ENCODE assay signal across 27 cellular contexts in the genomic region with DNA sequence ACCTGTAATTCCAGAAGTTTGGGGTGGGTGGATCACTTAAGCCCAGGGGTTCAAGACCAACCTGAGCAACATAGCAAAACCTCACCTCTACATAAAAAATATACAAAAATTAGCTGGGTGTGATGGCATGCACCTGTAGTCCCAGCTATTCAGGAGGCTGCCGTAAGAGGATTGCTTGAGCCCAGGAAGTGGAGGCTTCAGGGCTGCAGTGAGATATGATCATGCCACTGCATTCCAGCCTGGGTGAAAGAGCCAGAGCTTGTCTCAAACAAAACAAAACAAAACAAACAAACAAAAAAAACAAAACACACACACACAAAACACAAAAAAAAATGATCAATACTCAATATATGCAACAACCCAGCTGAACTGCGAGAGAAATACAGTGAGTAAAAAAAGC.
"Had no signal": no experiment of that assay in that cellular context is flagged by ENCODE, and none has a peak within 500 bp of the region (broad histone marks: within the 10 kb centered on the region; RNA-seq: fewer than 3 reads in every experiment).

No MANE protein-coding gene starts in this region.

- H3K9me3 Mint-ChIP-seq: activated B cell treated with CpG ODN at 0.5 μM for 24 hours; activated CD4-positive, alpha-beta memory T cell treated with anti-CD3 and anti-CD28 coated beads, Interleukin-2, amount 10 ng/mL, durations not matched to agents 7 days and 5 days; activated T-cell treated with anti-CD3 and anti-CD28 coated beads, Interleukin-2, amount 50 U/mL, for 24 hours; activated T-cell treated with anti-CD3 and anti-CD28 coated beads, Interleukin-2, amount 50 U/mL, for 72 hours; T-helper 2 cell treated with Interferon-gamma antibody and Interleukin-4, amounts not matched to agents 5 μg/mL and 100 μg/mL, for 36 hours had no signal

- H3K27ac Mint-ChIP-seq: activated B cell treated with CpG ODN at 0.5 μM for 24 hours; activated CD4-positive, alpha-beta memory T cell treated with anti-CD3 and anti-CD28 coated beads, Interleukin-2, amount 10 ng/mL, durations not matched to agents 7 days and 5 days; activated naive CD8-positive, alpha-beta T cell; activated T-cell treated with anti-CD3 and anti-CD28 coated beads, Interleukin-2, amount 50 U/mL, for 24 hours; activated T-cell treated with anti-CD3 and anti-CD28 coated beads, Interleukin-2, amount 50 U/mL, for 72 hours; T-helper 2 cell treated with Interferon-gamma antibody and Interleukin-4, amounts not matched to agents 5 μg/mL and 100 μg/mL, for 36 hours had no signal

- H3K27me3 Mint-ChIP-seq: activated B cell treated with CpG ODN at 0.5 μM for 24 hours; activated CD4-positive, alpha-beta memory T cell treated with anti-CD3 and anti-CD28 coated beads, Interleukin-2, amount 10 ng/mL, durations not matched to agents 7 days and 5 days; activated naive CD8-positive, alpha-beta T cell; activated T-cell treated with anti-CD3 and anti-CD28 coated beads, Interleukin-2, amount 50 U/mL, for 24 hours; T-helper 17 cell had no signal

- H3K27ac ChIP-seq: heart left ventricle, WERI-Rb-1 had no signal

- H3K4me3 Mint-ChIP-seq: activated B cell treated with CpG ODN at 0.5 μM for 24 hours; activated CD4-positive, alpha-beta memory T cell treated with anti-CD3 and anti-CD28 coated beads, Interleukin-2, amount 10 ng/mL, durations not matched to agents 7 days and 5 days; activated naive CD8-positive, alpha-beta T cell; activated T-cell treated with anti-CD3 and anti-CD28 coated beads, Interleukin-2, amount 50 U/mL, for 24 hours; activated T-cell treated with anti-CD3 and anti-CD28 coated beads, Interleukin-2, amount 50 U/mL, for 72 hours; T-helper 17 cell; T-helper 2 cell treated with Interferon-gamma antibody and Interleukin-4, amounts not matched to agents 5 μg/mL and 100 μg/mL, for 36 hours had no signal

- DNase-seq: activated B cell treated with CpG ODN at 0.5 μM for 24 hours; activated CD4-positive, alpha-beta memory T cell treated with anti-CD3 and anti-CD28 coated beads, Interleukin-2, amount 10 ng/mL, durations not matched to agents 7 days and 5 days; activated CD4-positive, alpha-beta T cell treated with anti-CD3 and anti-CD28 coated beads for 48 hours; activated CD8-positive, alpha-beta memory T cell treated with anti-CD3 and anti-CD28 coated beads, Interleukin-2, amount 50 U/mL, for 48 hours; activated gamma-delta T cell treated with Interleukin-2 at 50 U/mL for 16 hours; activated naive CD4-positive, alpha-beta T cell treated with anti-CD3 and anti-CD28 coated beads, Interleukin-2, amount 50 U/mL, for 16 hours; activated naive CD4-positive, alpha-beta T cell treated with Interleukin-2 at 50 U/mL for 16 hours; activated T-cell treated with anti-CD3 and anti-CD28 coated beads for 4 hours; activated T-cell treated with anti-CD3 and anti-CD28 coated beads, Interleukin-2, amount 50 U/mL, for 24 hours; activated T-cell treated with anti-CD3 and anti-CD28 coated beads, Interleukin-2, amount 50 U/mL, for 72 hours; amniotic stem cell; anterior cingulate cortex; caudate nucleus; cortex of kidney; dermis blood vessel endothelial cell; effector CD4-positive, alpha-beta T cell; foreskin fibroblast; glutamatergic neuron; heart left ventricle; SW 1271; T-helper 1 cell; T-helper 17 cell; T1000; WERI-Rb-1 had no signal

- ATAC-seq: activated T-cell treated with anti-CD3 and anti-CD28 coated beads, Interleukin-2, amount 50 U/mL, for 72 hours; esophagus mucosa; heart left ventricle; T-helper 17 cell had no signal
